In genomic region chr14:64196668-64197411, GRCh38 we compare ENCODE assay signal across 8 cellular contexts.
DNase-seq lines count a peak whose midpoint lies in the region; ATAC-seq, FAIRE-seq and TF ChIP-seq lines count a peak whose summit lies in the region.

No MANE protein-coding gene starts in this region.

- H3K36me3 Mint-ChIP-seq in brain = peaks cover 6% of the 10 kb centered on the region
- H3K36me3 Mint-ChIP-seq in stimulated activated effector memory CD8-positive, alpha-beta T cell treated with anti-CD3 and anti-CD28 coated beads, Interleukin-12 subunit alpha, Interleukin-12 subunit beta, amount 100 ng/mL, for 72 hours = peaks cover 26% of the 10 kb centered on the region

- no peak for FAIRE-seq in RCC 7860 (lab: Jason Lieb, UNC)

- H3K4me1 Mint-ChIP-seq in brain = peaks cover 65% of the 10 kb centered on the region
- H3K4me1 Mint-ChIP-seq in stimulated activated effector memory CD8-positive, alpha-beta T cell treated with anti-CD3 and anti-CD28 coated beads, Interleukin-12 subunit alpha, Interleukin-12 subunit beta, amount 100 ng/mL, for 72 hours = peaks cover 25% of the 10 kb centered on the region

- POLR2A ChIA-PET in A673 (lab: Charles Lee; ENCODE audit: low non-redundant PET) = no interaction called here

- no TSS peak for BruUV-seq in A673 (replicated peaks; lab: Mats Ljungman, UMichigan)

- H3K27ac Mint-ChIP-seq in brain = peak overlapping the region; percentile 94 to 100 (median 99)
- H3K27ac Mint-ChIP-seq in stimulated activated effector memory CD8-positive, alpha-beta T cell treated with anti-CD3 and anti-CD28 coated beads, Interleukin-12 subunit alpha, Interleukin-12 subunit beta, amount 100 ng/mL, for 72 hours = peak overlapping the region; percentile 78

- H3K27me3 ChIP-seq in A673 (replicated peaks; ENCODE audit: insufficient read depth, low read depth, low read length, poor library complexity) = no peaks in the 10 kb centered on the region

- intact Hi-C loops in A673 (cut with micrococcal nuclease; ENCODE audit: unreplicated experiment) = no loop called here

- H3K27ac ChIP-seq in A673 (ENCODE audit: low read depth, low read length, poor library complexity, severe bottlenecking) = no peak overlapping the region

- DNase-seq in AG08395 (ENCODE audit: low spot score) (peak; percentile 54), NCI-H187 treated with DMSO at 0.1 percent for 48 hours (lab: John Stamatoyannopoulos, UW) (peak; percentile 63), inferior parietal cortex (ENCODE audit: extremely low spot score) (peak; percentile 79), A673 (ENCODE audit: low spot score) (no peak), RCC 7860 (ENCODE audit: low spot score) (no peak)
- DNase-seq in stimulated activated effector memory CD8-positive, alpha-beta T cell treated with anti-CD3 and anti-CD28 coated beads, Interleukin-12 subunit alpha, Interleukin-12 subunit beta, amount 100 ng/mL, for 72 hours (ENCODE audit: low spot score in 2 of 2) = no peak

- peak overlapping the region; percentile 84 to 95 (median 93) for H3K4me3 Mint-ChIP-seq in brain
- H3K4me3 Mint-ChIP-seq in stimulated activated effector memory CD8-positive, alpha-beta T cell treated with anti-CD3 and anti-CD28 coated beads, Interleukin-12 subunit alpha, Interleukin-12 subunit beta, amount 100 ng/mL, for 72 hours = no peak overlapping the region

- no peaks in the 10 kb centered on the region for H3K36me3 ChIP-seq in A673 (ENCODE audit: insufficient read depth, low read length, poor library complexity, severe bottlenecking)

- ATAC-seq in GM19395 (IDR thresholded peaks at IDR 0.05; ENCODE audit: unreplicated experiment) = peak; percentile 65
- no peak for ATAC-seq in stimulated activated effector memory CD8-positive, alpha-beta T cell treated with anti-CD3 and anti-CD28 coated beads, Interleukin-12 subunit alpha, Interleukin-12 subunit beta, amount 100 ng/mL, for 72 hours

- CTCF ChIA-PET in A673 (lab: Charles Lee) = no interaction called here

- H3K9me3 Mint-ChIP-seq in brain = peaks cover 0 to 2% (median 0%) of the 10 kb centered on the region in 5 experiments
- H3K9me3 Mint-ChIP-seq in stimulated activated effector memory CD8-positive, alpha-beta T cell treated with anti-CD3 and anti-CD28 coated beads, Interleukin-12 subunit alpha, Interleukin-12 subunit beta, amount 100 ng/mL, for 72 hours = no peaks in the 10 kb centered on the region

- H3K27me3 Mint-ChIP-seq in brain = peaks cover 7% of the 10 kb centered on the region

- H3K9me3 ChIP-seq in A673 (ENCODE audit: low read depth, low read length, poor library complexity, severe bottlenecking) = no peaks in the 10 kb centered on the region

- no peaks in the 10 kb centered on the region for H3K4me1 ChIP-seq in A673 (ENCODE audit: insufficient read depth, low read length, poor library complexity, severe bottlenecking)

- no peak overlapping the region for H3K4me3 ChIP-seq in A673 (ENCODE audit: low read depth, low read length, poor library complexity, severe bottlenecking)

- TF ChIP-seq CTCF in brain (conservative IDR thresholded peaks at IDR 0.05) = no peak
- TF ChIP-seq CTCF in A673 (conservative IDR thresholded peaks at IDR 0.05; ENCODE audit: low read depth, low read length) = no peak

Comparison
In these comparisons a context has a peak if more than half of its experiments do, and no peak if none do; other contexts are left out.
1. DNase-seq: peak in AG08395 (single experiment), NCI-H187 treated with DMSO at 0.1 percent for 48 hours (single experiment) and inferior parietal cortex (single experiment); none in stimulated activated effector memory CD8-positive, alpha-beta T cell treated with anti-CD3 and anti-CD28 coated beads, Interleukin-12 subunit alpha, Interleukin-12 subunit beta, amount 100 ng/mL, for 72 hours (0 of 2), A673 (single experiment) and RCC 7860 (single experiment).